Comparison of ENCODE assay signal across 1 cellular context in the genomic region with DNA sequence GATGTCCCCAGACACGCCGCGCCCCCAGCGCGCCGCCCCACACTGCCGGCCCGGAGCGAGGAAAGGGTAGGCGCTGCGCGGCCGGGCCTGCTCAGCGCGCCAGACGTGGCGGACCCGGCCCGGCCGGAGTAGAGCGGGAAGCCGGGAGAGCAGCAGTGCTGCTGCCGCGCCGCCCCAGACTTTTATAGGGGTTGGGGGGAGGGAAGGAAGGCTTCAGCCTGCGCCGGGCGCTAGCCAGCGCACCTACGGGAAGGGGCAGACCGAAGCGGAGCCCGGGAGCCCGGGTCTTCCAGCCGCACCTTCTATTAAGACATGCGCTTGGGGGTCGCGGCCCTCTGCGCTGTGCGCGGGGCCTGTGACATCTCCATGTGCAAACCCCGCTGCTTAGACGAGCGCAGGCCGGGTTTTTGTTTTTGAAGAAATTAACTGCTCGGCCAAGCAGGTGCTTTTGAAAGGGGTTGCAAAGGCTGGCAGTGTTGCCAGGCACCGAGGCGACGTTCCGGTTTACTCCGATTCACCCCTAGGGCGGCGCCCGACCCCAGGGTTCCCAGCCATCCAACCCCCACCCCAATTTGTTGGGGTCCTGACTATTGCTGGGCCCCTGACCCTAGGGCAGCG.
TF ChIP-seq lines count a peak whose summit lies in the region.

No MANE protein-coding gene starts in this region.

TF ChIP-seq in IMR-90, 13 proteins besides CTCF, POLR2A, EP300 and RAD21:
- TF ChIP-seq, protein P1, sequence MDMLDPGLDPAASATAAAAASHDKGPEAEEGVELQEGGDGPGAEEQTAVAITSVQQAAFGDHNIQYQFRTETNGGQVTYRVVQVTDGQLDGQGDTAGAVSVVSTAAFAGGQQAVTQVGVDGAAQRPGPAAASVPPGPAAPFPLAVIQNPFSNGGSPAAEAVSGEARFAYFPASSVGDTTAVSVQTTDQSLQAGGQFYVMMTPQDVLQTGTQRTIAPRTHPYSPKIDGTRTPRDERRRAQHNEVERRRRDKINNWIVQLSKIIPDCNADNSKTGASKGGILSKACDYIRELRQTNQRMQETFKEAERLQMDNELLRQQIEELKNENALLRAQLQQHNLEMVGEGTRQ (IDR thresholded peaks at IDR 0.05; ENCODE audit: low read depth, low read length) = no peak
- TF ChIP-seq CHD1 (IDR thresholded peaks at IDR 0.05; ENCODE audit: low read depth, low read length) (no peak), BHLHE40 (IDR thresholded peaks at IDR 0.05; ENCODE audit: low read depth, low read length) (no peak), CEBPB (IDR thresholded peaks at IDR 0.05; ENCODE audit: low read depth, low read length) (no peak), MXI1 (IDR thresholded peaks at IDR 0.05; ENCODE audit: borderline replicate concordance, low read depth, low read length) (no peak), RCOR1 (IDR thresholded peaks at IDR 0.05; ENCODE audit: insufficient replicate concordance, low read length) (no peak), SMC3 (IDR thresholded peaks at IDR 0.05; ENCODE audit: low read depth, low read length) (no peak)
- TF ChIP-seq, protein P2, sequence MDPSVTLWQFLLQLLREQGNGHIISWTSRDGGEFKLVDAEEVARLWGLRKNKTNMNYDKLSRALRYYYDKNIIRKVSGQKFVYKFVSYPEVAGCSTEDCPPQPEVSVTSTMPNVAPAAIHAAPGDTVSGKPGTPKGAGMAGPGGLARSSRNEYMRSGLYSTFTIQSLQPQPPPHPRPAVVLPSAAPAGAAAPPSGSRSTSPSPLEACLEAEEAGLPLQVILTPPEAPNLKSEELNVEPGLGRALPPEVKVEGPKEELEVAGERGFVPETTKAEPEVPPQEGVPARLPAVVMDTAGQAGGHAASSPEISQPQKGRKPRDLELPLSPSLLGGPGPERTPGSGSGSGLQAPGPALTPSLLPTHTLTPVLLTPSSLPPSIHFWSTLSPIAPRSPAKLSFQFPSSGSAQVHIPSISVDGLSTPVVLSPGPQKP (IDR thresholded peaks at IDR 0.05; ENCODE audit: borderline replicate concordance, low read depth, low read length) = no peak
